In the genomic region with DNA sequence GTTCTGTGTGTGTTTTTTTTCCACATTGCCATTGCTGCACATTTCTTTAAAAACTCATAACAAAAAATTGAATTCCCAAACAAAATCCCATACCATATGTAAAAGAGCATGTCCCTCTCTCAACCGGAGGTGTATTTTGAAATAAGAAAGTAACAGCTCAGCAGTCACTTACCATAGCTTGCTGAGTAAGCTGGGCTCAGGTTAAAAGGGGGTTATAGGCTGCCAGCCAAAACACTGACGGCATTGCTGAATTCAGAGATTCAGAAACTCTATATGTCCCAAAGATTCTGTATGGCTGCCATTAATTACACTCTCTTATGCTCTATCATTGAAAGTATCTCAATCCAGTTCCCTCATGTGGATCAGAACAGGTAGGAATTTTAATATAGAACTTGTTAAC, we compare ENCODE assay signal across 21 cellular contexts.
"Had no signal": no experiment of that assay in that cellular context is flagged by ENCODE, and none has a peak within 500 bp of the region (broad histone marks: within the 10 kb centered on the region; RNA-seq: fewer than 3 reads in every experiment).

No MANE protein-coding gene starts in this region.

- ATAC-seq: T-cell had no signal

- DNase-seq: Karpas-422, KBM-7, MV-4-11, NCI-H1048, NCI-H1105, NCI-H1417, NCI-H1436 treated with DMSO at 0.1 percent for 48 hours, NCI-H1694 treated with DMSO at 0.1 percent for 48 hours, NCI-H1930, NCI-H2171 treated with DMSO at 0.1 percent for 48 hours, NCI-H345, NCI-H446 treated with DMSO at 0.1 percent for 48 hours, NCI-H510A treated with DMSO at 0.1 percent for 48 hours, NCI-H526, NCI-H748 treated with DMSO at 0.1 percent for 48 hours, SHP77, SK-N-SH, SW 1271, T-cell had no signal

- H3K9me3 ChIP-seq: SK-N-SH had no signal

- H3K4me2 ChIP-seq: SK-N-SH had no signal

- H3K9ac ChIP-seq: SK-N-SH had no signal

- H3K27ac ChIP-seq: HL-60, RWPE1 had no signal
